ENCODE assay signal across 30 cellular contexts in the genomic region with DNA sequence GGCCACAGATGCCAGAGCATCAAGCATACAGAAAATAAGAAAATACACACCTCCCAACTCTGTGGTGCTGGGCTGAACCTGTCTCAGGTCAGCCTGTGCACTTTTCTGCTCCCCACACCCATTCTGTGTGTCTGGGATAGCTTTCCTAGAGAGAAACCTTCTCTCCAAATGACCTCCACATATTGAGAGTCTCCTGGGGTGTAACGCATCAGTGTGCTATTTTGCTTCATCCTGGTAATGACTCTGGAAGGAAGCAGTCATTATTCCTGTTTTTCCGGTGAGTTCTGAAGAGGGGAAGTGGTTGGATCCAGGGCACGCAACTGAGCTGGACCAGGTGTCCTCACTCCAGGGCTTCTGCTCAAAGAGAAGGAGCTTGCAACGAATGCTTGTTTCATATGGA.
DNase-seq lines count a peak whose midpoint lies in the region; ATAC-seq, FAIRE-seq and TF ChIP-seq lines count a peak whose summit lies in the region.
"Had no signal": no experiment of that assay in that cellular context is flagged by ENCODE, and none has a peak within 500 bp of the region (broad histone marks: within the 10 kb centered on the region; RNA-seq: fewer than 3 reads in every experiment).

No MANE protein-coding gene starts in this region.

- H3K4me1 Mint-ChIP-seq in HFFc6 (ENCODE audit: low read depth), result 0 out of 2 replicates have a peak, but pooled peaks cover 2% of the 10 kb centered on the region
- H3K4me1 Mint-ChIP-seq: activated naive CD8-positive, alpha-beta T cell treated with anti-CD3 and anti-CD28 coated beads, Interleukin-2, amount 50 U/mL, for 24 hours; neural crest cell had no signal

- peak; percentile 23 to 85 (median 46) for ATAC-seq in heart left ventricle
- ATAC-seq in Right ventricle myocardium inferior, result no peak
- ATAC-seq in GM21360 (IDR thresholded peaks at IDR 0.05; ENCODE audit: unreplicated experiment), result no peak
- ATAC-seq: activated naive CD8-positive, alpha-beta T cell treated with anti-CD3 and anti-CD28 coated beads, Interleukin-2, amount 50 U/mL, for 24 hours; sciatic nerve had no signal

- intact Hi-C loops in heart left ventricle (cut with DNase I) (no loop called here), Right ventricle myocardium inferior (cut with DNase I) (loop anchor here (2.0 kb wide), 1 partner anchor 19 kb away; no protein-coding TSS in a partner anchor)

- WGBS in heart left ventricle, 4 donors, result 63 to 66% (median 65%) methylated on average over 4 of the region's 4 CpGs

- H3K27me3 Mint-ChIP-seq in HFFc6 (ENCODE audit: insufficient read depth), result peaks cover 50% of the 10 kb centered on the region

- TF ChIP-seq CTCF in heart left ventricle (IDR thresholded peaks at IDR 0.05), result no peak
- TF ChIP-seq CTCF in bronchial epithelial cell (IDR thresholded peaks at IDR 0.05; ENCODE audit: insufficient read depth, low read length, severe bottlenecking), result no peak
- no peak for TF ChIP-seq CTCF in right atrium auricular region (IDR thresholded peaks at IDR 0.05)
- TF ChIP-seq CTCF in HFFc6 (IDR thresholded peaks at IDR 0.05), result no peak

- H3K9ac ChIP-seq in skeletal muscle tissue (ENCODE audit: low read depth in 1 of 3, low read length in 3 of 3), result no peak overlapping the region

- H3K27ac Mint-ChIP-seq in HFFc6, result no peak overlapping the region
- H3K27ac Mint-ChIP-seq: activated naive CD8-positive, alpha-beta T cell treated with anti-CD3 and anti-CD28 coated beads, Interleukin-2, amount 50 U/mL, for 24 hours; T-helper 2 cell treated with Interferon-gamma antibody and Interleukin-4, amounts not matched to agents 5 μg/mL and 100 μg/mL, for 36 hours had no signal

- peak; percentile 96 for FAIRE-seq in bronchial epithelial cell (lab: Jason Lieb, UNC)
- FAIRE-seq: astrocyte, GM12892 had no signal

- H3K27me3 ChIP-seq in heart left ventricle (no peaks in the 10 kb centered on the region), bronchial epithelial cell (ENCODE audit: control insufficient read depth, insufficient read depth, low read length) (no peaks in the 10 kb centered on the region), right atrium auricular region (no peaks in the 10 kb centered on the region), skeletal muscle tissue (ENCODE audit: control insufficient read depth in 3 of 3, insufficient read depth in 3 of 3, low read length in 3 of 3) (no peaks in the 10 kb centered on the region)
- H3K27me3 ChIP-seq: esophagus squamous epithelium, hepatocyte, transverse colon had no signal

- no peak overlapping the region for H3K4me3 ChIP-seq in heart left ventricle
- H3K4me3 ChIP-seq in bronchial epithelial cell (ENCODE audit: low read depth, low read length), result no peak overlapping the region
- no peak overlapping the region for H3K4me3 ChIP-seq in right atrium auricular region
- no peak overlapping the region for H3K4me3 ChIP-seq in skeletal muscle tissue (ENCODE audit: low read length in 3 of 3)
- H3K4me3 ChIP-seq: esophagus squamous epithelium, hepatocyte, transverse colon had no signal

- H3K36me3 ChIP-seq in heart left ventricle (no peaks in the 10 kb centered on the region), bronchial epithelial cell (ENCODE audit: control insufficient read depth, insufficient read depth, low read length) (no peaks in the 10 kb centered on the region), right atrium auricular region (no peaks in the 10 kb centered on the region), skeletal muscle tissue (ENCODE audit: control insufficient read depth in 3 of 3, insufficient read depth in 3 of 3, low read length in 3 of 3) (no peaks in the 10 kb centered on the region)
- H3K36me3 ChIP-seq: esophagus squamous epithelium, transverse colon had no signal

- TF ChIP-seq POLR2A in heart left ventricle (IDR thresholded peaks at IDR 0.05), result no peak

- H3K27ac ChIP-seq in heart left ventricle, result peak overlapping the region in 11 of 12 donors; percentile 4 to 72 (median 51)
- peak overlapping the region in 1 of 2 donors; percentile 8 for H3K27ac ChIP-seq in right atrium auricular region
- peak overlapping the region; percentile 5 for H3K27ac ChIP-seq in skeletal muscle tissue (ENCODE audit: low read depth, low read length)
- H3K27ac ChIP-seq: hepatocyte, transverse colon had no signal

- no peak overlapping the region for H3K4me3 Mint-ChIP-seq in HFFc6
- H3K4me3 Mint-ChIP-seq: activated naive CD8-positive, alpha-beta T cell treated with anti-CD3 and anti-CD28 coated beads, Interleukin-2, amount 50 U/mL, for 24 hours; neural crest cell; T-helper 2 cell treated with Interferon-gamma antibody and Interleukin-4, amounts not matched to agents 5 μg/mL and 100 μg/mL, for 36 hours had no signal

- DNase-seq in heart left ventricle, result no peak
- DNase-seq in Right ventricle myocardium inferior (ENCODE audit: missing footprints), result no peak
- no peak for DNase-seq in bronchial epithelial cell (ENCODE audit: low read depth)
- DNase-seq in right atrium auricular region (ENCODE audit: low spot score), result peak; percentile 18
- no peak for DNase-seq in NCI-H82 (lab: John Stamatoyannopoulos, UW)
- DNase-seq in HFFc6, result no peak
- DNase-seq: activated naive CD4-positive, alpha-beta T cell; activated naive CD8-positive, alpha-beta T cell treated with anti-CD3 and anti-CD28 coated beads, Interleukin-2, amount 50 U/mL, for 24 hours; activated T-cell treated with anti-CD3 and anti-CD28 coated beads, Interleukin-2, amount 50 U/mL, for 48 hours; caudate nucleus; COR-L47; esophagus squamous epithelium; foreskin melanocyte; HCEC 1CT; mesendoderm; MM.1S; NCI-H1105 treated with DMSO at 0.1 percent for 48 hours; NCI-H1930; NCI-H526 treated with DMSO at 0.1 percent for 48 hours; SHP77 treated with DMSO at 0.1 percent for 48 hours; stimulated activated CD4-positive, alpha-beta T cell treated with anti-CD3 and anti-CD28 coated beads, Interleukin-4, amount 100 ng/mL, for 24 hours; transverse colon had no signal

- H3K4me1 ChIP-seq in heart left ventricle, result peaks cover 0 to 44% (median 12%) of the 10 kb centered on the region in 12 donors
- peaks cover 0 to 9% of the 10 kb centered on the region in 2 donors for H3K4me1 ChIP-seq in right atrium auricular region
- peaks cover 3 to 8% (median 6%) of the 10 kb centered on the region in 3 donors for H3K4me1 ChIP-seq in skeletal muscle tissue (ENCODE audit: control insufficient read depth in 3 of 3, insufficient read depth in 3 of 3, low read length in 3 of 3)

- H3K9me3 Mint-ChIP-seq in HFFc6, result peaks cover 8% of the 10 kb centered on the region; the same call in 1 of the 2 replicates
- H3K9me3 Mint-ChIP-seq: activated naive CD8-positive, alpha-beta T cell treated with anti-CD3 and anti-CD28 coated beads, Interleukin-2, amount 50 U/mL, for 24 hours; T-helper 2 cell treated with Interferon-gamma antibody and Interleukin-4, amounts not matched to agents 5 μg/mL and 100 μg/mL, for 36 hours had no signal

- H3K9me3 ChIP-seq in heart left ventricle (no peaks in the 10 kb centered on the region), right atrium auricular region (no peaks in the 10 kb centered on the region), skeletal muscle tissue (ENCODE audit: control insufficient read depth in 3 of 3, low read length in 3 of 3) (no peaks in the 10 kb centered on the region)
- H3K9me3 ChIP-seq: esophagus squamous epithelium, transverse colon had no signal

- peaks cover 5% of the 10 kb centered on the region; the same call in 1 of the 2 replicates for H3K36me3 Mint-ChIP-seq in HFFc6 (ENCODE audit: low read depth)

Comparison
In these comparisons a context has a peak if more than half of its experiments do, and no peak if none do; other contexts are left out.
1. ATAC-seq: peak in heart left ventricle (4 of 4); none in Right ventricle myocardium inferior (single experiment) and GM21360 (single experiment).